In the genomic region with DNA sequence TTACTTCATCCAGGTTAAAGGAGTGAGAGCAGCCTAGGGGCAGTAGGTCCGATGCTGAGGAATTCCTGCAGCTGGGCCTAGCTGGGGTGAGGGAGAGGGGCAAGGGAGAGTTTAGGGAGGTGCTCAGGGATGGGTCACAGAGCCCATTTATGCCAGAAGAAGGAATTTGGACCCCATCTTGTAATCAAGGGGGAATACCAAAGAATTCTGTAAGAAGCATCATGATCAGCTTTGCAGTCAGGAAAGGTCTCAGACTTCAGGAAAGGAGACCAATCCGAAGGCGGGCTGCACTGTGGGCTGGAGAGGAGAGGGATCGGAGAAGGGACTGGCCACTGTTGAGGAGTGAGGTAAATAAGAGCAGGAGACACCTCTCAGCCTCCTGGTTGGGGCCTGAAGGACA, we compare ENCODE assay signal across 19 cellular contexts.
"Had no signal": no experiment of that assay in that cellular context is flagged by ENCODE, and none has a peak within 500 bp of the region (broad histone marks: within the 10 kb centered on the region; RNA-seq: fewer than 3 reads in every experiment).

No MANE protein-coding gene starts in this region.

- H3K27me3 ChIP-seq: esophagus squamous epithelium, gastrocnemius medialis had no signal

- H3K4me3 Mint-ChIP-seq: immature natural killer cell, mesothelial cell of epicardium had no signal

- H3K36me3 Mint-ChIP-seq: immature natural killer cell, mesothelial cell of epicardium had no signal

- H3K4me3 ChIP-seq: coronary artery, dorsolateral prefrontal cortex, esophagus squamous epithelium, gastrocnemius medialis, heart right ventricle, left lung, lower lobe of right lung, mucosa of descending colon had no signal

- DNase-seq: dermis blood vessel endothelial cell; dorsolateral prefrontal cortex; effector CD4-positive, alpha-beta T cell; effector memory CD4-positive, alpha-beta T cell; esophagus squamous epithelium; foreskin fibroblast; foreskin melanocyte; gastrocnemius medialis; glutamatergic neuron; heart right ventricle; hippocampal formation; immature natural killer cell; left cardiac atrium; left lung; lower lobe of right lung; mesenchymal stem cell; mucosa of descending colon had no signal

- H3K27ac ChIP-seq: dorsolateral prefrontal cortex, left lung, lower lobe of right lung had no signal

- H3K9me3 Mint-ChIP-seq: immature natural killer cell had no signal

- ATAC-seq: heart right ventricle, left cardiac atrium, left lung, lower lobe of right lung, mucosa of descending colon had no signal

- H3K4me1 Mint-ChIP-seq: immature natural killer cell had no signal

- H3K27ac Mint-ChIP-seq: immature natural killer cell, mesothelial cell of epicardium had no signal

- H3K36me3 ChIP-seq: esophagus squamous epithelium, gastrocnemius medialis, heart right ventricle, left lung, lower lobe of right lung had no signal

- H3K9me3 ChIP-seq: gastrocnemius medialis, left lung, lower lobe of right lung, mucosa of descending colon had no signal

- H3K4me1 ChIP-seq: left lung had no signal
